Comparison of ENCODE assay signal across 20 cellular contexts in genomic region chr13:46012404-46012803, GRCh38. TPM values are rescaled to one million over a fixed set of nuclear protein-coding genes. Genes with fewer than 3 reads are reported as not detected.
DNase-seq lines count a peak whose midpoint lies in the region; ATAC-seq and TF ChIP-seq lines count a peak whose summit lies in the region.
"Had no signal": no experiment of that assay in that cellular context is flagged by ENCODE, and none has a peak within 500 bp of the region (broad histone marks: within the 10 kb centered on the region; RNA-seq: fewer than 3 reads in every experiment).

No MANE protein-coding gene starts in this region.

- H3K9me3 Mint-ChIP-seq in activated naive CD4-positive, alpha-beta T cell treated with anti-CD3 and anti-CD28 coated beads, Interleukin-2, amount 50 U/mL, for 72 hours: no peaks in the 10 kb centered on the region
- no peaks in the 10 kb centered on the region for H3K9me3 Mint-ChIP-seq in activated naive CD4-positive, alpha-beta T cell treated with anti-CD3 and anti-CD28 coated beads, Interleukin-2, amount 10 ng/mL, durations not matched to agents 7 days and 5 days
- H3K9me3 Mint-ChIP-seq: CD4-positive, CD25-positive, alpha-beta regulatory T cell had no signal

- H3K27ac ChIP-seq in RWPE1 (no peak overlapping the region), foreskin keratinocyte (no peak overlapping the region)
- H3K27ac ChIP-seq: 22Rv1, SJCRH30 had no signal

- no peaks in the 10 kb centered on the region for H3K4me1 Mint-ChIP-seq in activated naive CD4-positive, alpha-beta T cell treated with anti-CD3 and anti-CD28 coated beads, Interleukin-2, amount 10 ng/mL, durations not matched to agents 7 days and 5 days

- H3K27ac Mint-ChIP-seq in activated naive CD4-positive, alpha-beta T cell treated with anti-CD3 and anti-CD28 coated beads, Interleukin-2, amount 50 U/mL, for 72 hours: no peak overlapping the region
- H3K27ac Mint-ChIP-seq in activated naive CD4-positive, alpha-beta T cell treated with anti-CD3 and anti-CD28 coated beads, Interleukin-2, amount 10 ng/mL, durations not matched to agents 7 days and 5 days: no peak overlapping the region

- POLR2A ChIA-PET in RWPE1 (lab: Yijun Ruan, JAX; ENCODE audit: low non-redundant PET): no interaction called here

- H3K4me3 Mint-ChIP-seq in activated naive CD4-positive, alpha-beta T cell treated with anti-CD3 and anti-CD28 coated beads, Interleukin-2, amount 10 ng/mL, durations not matched to agents 7 days and 5 days: no peak overlapping the region
- H3K4me3 Mint-ChIP-seq: CD4-positive, CD25-positive, alpha-beta regulatory T cell had no signal

- DNase-seq in DMS53 (lab: John Stamatoyannopoulos, UW): peak; percentile 2
- no peak for DNase-seq in DMS53 treated with DMSO at 0.1 percent for 48 hours (lab: John Stamatoyannopoulos, UW; ENCODE audit: unreplicated experiment)
- no peak for DNase-seq in activated naive CD4-positive, alpha-beta T cell treated with anti-CD3 and anti-CD28 coated beads, Interleukin-2, amount 50 U/mL, for 72 hours (ENCODE audit: low spot score in 2 of 2)
- DNase-seq in activated naive CD4-positive, alpha-beta T cell treated with anti-CD3 and anti-CD28 coated beads, Interleukin-2, amount 10 ng/mL, durations not matched to agents 7 days and 5 days: no peak
- peak; percentile 7 for DNase-seq in RWPE1 (ENCODE audit: low spot score)
- peak; percentile 9 to 11 for DNase-seq in foreskin keratinocyte
- DNase-seq in NCI-H526 (lab: John Stamatoyannopoulos, UW): no peak
- DNase-seq: BE2C; CD4-positive, CD25-positive, alpha-beta regulatory T cell; COR-L47; DMS 273 treated with DMSO at 0.1 percent for 48 hours; KG1; NCI-H1417; NCI-H187; NCI-H2107; NCI-H510A; SJCRH30 had no signal

- peaks cover 7 to 8% of the 10 kb centered on the region in 2 donors for H3K36me3 Mint-ChIP-seq in activated naive CD4-positive, alpha-beta T cell treated with anti-CD3 and anti-CD28 coated beads, Interleukin-2, amount 50 U/mL, for 72 hours
- peaks cover 33% of the 10 kb centered on the region for H3K36me3 Mint-ChIP-seq in activated naive CD4-positive, alpha-beta T cell treated with anti-CD3 and anti-CD28 coated beads, Interleukin-2, amount 10 ng/mL, durations not matched to agents 7 days and 5 days

- CTCF ChIA-PET in activated naive CD4-positive, alpha-beta T cell treated with anti-CD3 and anti-CD28 coated beads, Interleukin-2, amount 10 ng/mL, durations not matched to agents 7 days and 5 days (lab: Charles Lee): interaction anchor here (0.8 kb wide), 1 partner anchor 92 kb away, joined by 3 read pairs; no protein-coding TSS in a partner anchor
- CTCF ChIA-PET in RWPE1 (lab: Yijun Ruan, JAX): no interaction called here

- TF ChIP-seq CTCF in RWPE1 (conservative IDR thresholded peaks at IDR 0.05; ENCODE audit: low read depth) (no peak), foreskin keratinocyte (conservative IDR thresholded peaks at IDR 0.05) (no peak)

- ATAC-seq in activated naive CD4-positive, alpha-beta T cell treated with anti-CD3 and anti-CD28 coated beads, Interleukin-2, amount 50 U/mL, for 72 hours: peak; percentile 63 to 78
- ATAC-seq in foreskin keratinocyte (peak; percentile 50), HG03457 (IDR thresholded peaks at IDR 0.05; ENCODE audit: unreplicated experiment) (no peak)
- ATAC-seq: GM12878 had no signal

- H3K4me1 ChIP-seq in foreskin keratinocyte: peaks cover 8% of the 10 kb centered on the region
- H3K4me1 ChIP-seq: BE2C, SJCRH30 had no signal

- no peaks in the 10 kb centered on the region for H3K27me3 Mint-ChIP-seq in activated naive CD4-positive, alpha-beta T cell treated with anti-CD3 and anti-CD28 coated beads, Interleukin-2, amount 10 ng/mL, durations not matched to agents 7 days and 5 days
- H3K27me3 Mint-ChIP-seq: CD4-positive, CD25-positive, alpha-beta regulatory T cell had no signal

- no peaks in the 10 kb centered on the region for H3K27me3 ChIP-seq in foreskin keratinocyte
- H3K27me3 ChIP-seq: BE2C, SJCRH30 had no signal

RNA-seq across cellular contexts. Expression of gene ZC3H13, which starts 40.1 kb away (rescaled TPM):
- total RNA-seq in activated naive CD4-positive, alpha-beta T cell treated with anti-CD3 and anti-CD28 coated beads, Interleukin-2, amount 50 U/mL, for 72 hours: 10 to 100 TPM; 36.9 to 47.9 TPM
- 32.1 and 33.9 TPM in 2 replicates for total RNA-seq in foreskin keratinocyte
- 6.8 and 8.6 TPM in 2 replicates for polyA plus RNA-seq in foreskin keratinocyte

Comparison
In these comparisons a context has a peak if more than half of its experiments do, and no peak if none do; other contexts are left out.
1. DNase-seq: peak in DMS53 (single experiment), RWPE1 (single experiment) and foreskin keratinocyte (2 of 2); none in DMS53 treated with DMSO at 0.1 percent for 48 hours (single experiment), activated naive CD4-positive, alpha-beta T cell treated with anti-CD3 and anti-CD28 coated beads, Interleukin-2, amount 50 U/mL, for 72 hours (0 of 2), activated naive CD4-positive, alpha-beta T cell treated with anti-CD3 and anti-CD28 coated beads, Interleukin-2, amount 10 ng/mL, durations not matched to agents 7 days and 5 days (single experiment) and NCI-H526 (0 of 2).